In genomic region chr7:98418636-98419315, GRCh38 we compare ENCODE assay signal across 1 cellular context.
A peak's percentile ranks its signal among the peaks of the same experiment; 100 is the strongest.
TF ChIP-seq lines count a peak whose summit lies in the region.

No MANE protein-coding gene starts in this region.

TF ChIP-seq in K562, 482 proteins besides CTCF, POLR2A, EP300 and RAD21 (continued from another document):
- TF ChIP-seq ZBTB40 (IDR thresholded peaks at IDR 0.05) = peak; percentile 53; the same call in 1 of the 2 replicates
- TF ChIP-seq ZBTB40 (CRISPR knock-in tag; IDR thresholded peaks at IDR 0.05) = no peak
- TF ChIP-seq ZNF23 (CRISPR knock-in tag; IDR thresholded peaks at IDR 0.05) = no peak
- peak; percentile 95 for TF ChIP-seq JUND (IDR thresholded peaks at IDR 0.05; ENCODE audit: borderline replicate concordance, low read depth, low read length)
- peak; percentile 93 for TF ChIP-seq JUND (tag; IDR thresholded peaks at IDR 0.05; ENCODE audit: borderline replicate concordance, low read depth, low read length)
- TF ChIP-seq EHMT2 (IDR thresholded peaks at IDR 0.05) = 0 out of 2 replicates have a peak, but pooled peaks have one; percentile 67
- TF ChIP-seq CREB1 (IDR thresholded peaks at IDR 0.05) = peak; percentile 86
- TF ChIP-seq CREB1 (CRISPR knock-in tag; IDR thresholded peaks at IDR 0.05) = peak; percentile 92
- 0 out of 2 replicates have a peak, but pooled peaks have one; percentile 58 for TF ChIP-seq HDAC2 (IDR thresholded peaks at IDR 0.05)
- peak; percentile 68 for TF ChIP-seq BCOR (IDR thresholded peaks at IDR 0.05)
- peak; percentile 34; the same call in 1 of the 2 replicates for TF ChIP-seq ETV5 (CRISPR knock-in tag; IDR thresholded peaks at IDR 0.05; ENCODE audit: low read depth)
- TF ChIP-seq DPF2 (IDR thresholded peaks at IDR 0.05) = peak; percentile 61; the same call in 1 of the 2 replicates
- peak; percentile 98 for TF ChIP-seq FOSL1 (tag; conservative IDR thresholded peaks at IDR 0.05)
- peak; percentile 95 for TF ChIP-seq CREM (IDR thresholded peaks at IDR 0.05; ENCODE audit: low read depth)
- TF ChIP-seq ATF7 (IDR thresholded peaks at IDR 0.05) = peak; percentile 96
- no peak for TF ChIP-seq ARID3A (IDR thresholded peaks at IDR 0.05; ENCODE audit: borderline replicate concordance, low read depth, low read length)
- TF ChIP-seq POLR2AphosphoS2 (IDR thresholded peaks at IDR 0.05; ENCODE audit: low read length) = no peak
- no peak for TF ChIP-seq MGA (IDR thresholded peaks at IDR 0.05)
- TF ChIP-seq SMARCE1 (IDR thresholded peaks at IDR 0.05) = peak; percentile 57; the same call in 1 of the 2 replicates
TF ChIP-seq in K562: peak in this region for 39.
